In genomic region chr11:74279256-74279655, GRCh38 we compare ENCODE assay signal across 1 cellular context.
TF ChIP-seq lines count a peak whose summit lies in the region.

No MANE protein-coding gene starts in this region.

TF ChIP-seq in A549, 52 proteins besides CTCF, POLR2A, EP300 and RAD21 (continued from another document):
- TF ChIP-seq PBX3 (IDR thresholded peaks at IDR 0.05) (no peak), BHLHE40 (IDR thresholded peaks at IDR 0.05; ENCODE audit: low read depth, low read length) (no peak), NR3C1 (IDR thresholded peaks at IDR 0.05) (no peak), ATOH8 (CRISPR knock-in tag; IDR thresholded peaks at IDR 0.05; ENCODE audit: low read depth) (no peak), KDM1A (IDR thresholded peaks at IDR 0.05; ENCODE audit: low read depth) (no peak), HMGXB4 (CRISPR knock-in tag; IDR thresholded peaks at IDR 0.05; ENCODE audit: borderline replicate concordance) (no peak), TP53 (CRISPR knock-in tag; IDR thresholded peaks at IDR 0.05) (no peak), PHF8 (IDR thresholded peaks at IDR 0.05; ENCODE audit: borderline replicate concordance, low read depth) (no peak), MYC (IDR thresholded peaks at IDR 0.05; ENCODE audit: borderline replicate concordance, low read length) (no peak), RARB (CRISPR knock-in tag; IDR thresholded peaks at IDR 0.05) (peak; percentile 32; the same call in 1 of the 2 replicates), HDAC2 (IDR thresholded peaks at IDR 0.05) (no peak), ESRRA (IDR thresholded peaks at IDR 0.05; ENCODE audit: borderline replicate concordance, low read length) (peak; percentile 77; the same call in 1 of the 2 replicates), HOXB5 (CRISPR knock-in tag; IDR thresholded peaks at IDR 0.05) (no peak), RCOR1 (IDR thresholded peaks at IDR 0.05; ENCODE audit: low read depth, low read length) (no peak), E2F6 (IDR thresholded peaks at IDR 0.05; ENCODE audit: borderline replicate concordance, low read depth) (no peak), FOSB (CRISPR knock-in tag; IDR thresholded peaks at IDR 0.05) (no peak), SMC3 (IDR thresholded peaks at IDR 0.05) (no peak), ZNF302 (CRISPR knock-in tag; IDR thresholded peaks at IDR 0.05) (no peak)
